23 cellular contexts compared by ENCODE assay signal in genomic region chr2:240139666-240140393, GRCh38. TPM values are rescaled to one million over a fixed set of nuclear protein-coding genes. Genes with fewer than 3 reads are reported as not detected.
DNase-seq lines count a peak whose midpoint lies in the region; ATAC-seq and TF ChIP-seq lines count a peak whose summit lies in the region.
"Had no signal": no experiment of that assay in that cellular context is flagged by ENCODE, and none has a peak within 500 bp of the region (broad histone marks: within the 10 kb centered on the region; RNA-seq: fewer than 3 reads in every experiment).

No MANE protein-coding gene starts in this region.

- TF ChIP-seq CTCF in left lung (IDR thresholded peaks at IDR 0.05), result no peak
- no peak for TF ChIP-seq CTCF in spleen (IDR thresholded peaks at IDR 0.05 in 8 of 11, conservative IDR thresholded peaks at IDR 0.05 in 3 of 11)

- H3K27me3 ChIP-seq in Karpas-422 (ENCODE audit: low read length) (no peaks in the 10 kb centered on the region), left lung (peaks cover 0 to 52% of the 10 kb centered on the region in 2 donors), spleen (replicated peaks in 1 of 7) (peaks cover 0 to 38% (median 0%) of the 10 kb centered on the region in 7 donors)
- H3K27me3 ChIP-seq: colonic mucosa, tibial nerve had no signal

- CTCF ChIA-PET in activated CD4-positive, alpha-beta memory T cell treated with anti-CD3 and anti-CD28 coated beads for 36 hours (lab: Charles Lee), result interaction anchor here (1.0 to 9.5 kb wide), 2 partner anchors 80 to 115 kb away, joined by 3 to 172 read pairs; partner anchors contain the start of gene NDUFA10
- CTCF ChIA-PET in activated CD4-positive, alpha-beta memory T cell treated with anti-CD3 and anti-CD28 coated beads, Interleukin-2, amount 10 ng/mL, durations not matched to agents 7 days and 5 days (lab: Charles Lee), result interaction anchor here (0.6 to 1.6 kb wide), 2 partner anchors 76 to 80 kb away, joined by 3 read pairs; no protein-coding TSS in a partner anchor

- H3K4me1 Mint-ChIP-seq in activated CD4-positive, alpha-beta memory T cell treated with anti-CD3 and anti-CD28 coated beads for 36 hours (ENCODE audit: low read depth), result peaks cover 14% of the 10 kb centered on the region
- H3K4me1 Mint-ChIP-seq in activated CD4-positive, alpha-beta memory T cell treated with anti-CD3 and anti-CD28 coated beads, Interleukin-2, amount 10 ng/mL, durations not matched to agents 7 days and 5 days, result peaks cover 18% of the 10 kb centered on the region

- no peak for ATAC-seq in left lung
- ATAC-seq: activated naive CD4-positive, alpha-beta T cell treated with anti-CD3 and anti-CD28 coated beads, Interleukin-2, amount 50 U/mL, for 72 hours; stimulated activated naive B cell treated with anti-CD40 and anti-IgM and Interleukin-4, amounts not matched to agents 10 μg/mL and 1 μg/mL and 100 μg/mL, for 72 hours had no signal

- 0 out of 2 replicates have a peak overlapping the region, but pooled peaks have one; percentile 20 for H3K9ac ChIP-seq in Karpas-422 (ENCODE audit: low read length)

- no peak overlapping the region for H3K27ac Mint-ChIP-seq in activated CD4-positive, alpha-beta memory T cell treated with anti-CD3 and anti-CD28 coated beads for 36 hours
- H3K27ac Mint-ChIP-seq in activated CD4-positive, alpha-beta memory T cell treated with anti-CD3 and anti-CD28 coated beads, Interleukin-2, amount 10 ng/mL, durations not matched to agents 7 days and 5 days, result no peak overlapping the region
- H3K27ac Mint-ChIP-seq: activated CD4-positive, alpha-beta T cell treated with anti-CD3 and anti-CD28 coated beads, Interleukin-2, amount 10 ng/mL, durations not matched to agents 24 days and 14 days; stimulated activated naive B cell treated with anti-CD40 and anti-IgM and Interleukin-4, amounts not matched to agents 10 μg/mL and 1 μg/mL and 100 μg/mL, for 72 hours had no signal

- H3K36me3 ChIP-seq in Karpas-422 (ENCODE audit: insufficient read depth, low read length), result no peaks in the 10 kb centered on the region
- H3K36me3 ChIP-seq in left lung, result no peaks in the 10 kb centered on the region
- no peaks in the 10 kb centered on the region for H3K36me3 ChIP-seq in spleen
- H3K36me3 ChIP-seq: colonic mucosa, neutrophil, sigmoid colon, tibial nerve had no signal

- H3K4me3 ChIP-seq in Karpas-422 (ENCODE audit: low read length), result no peak overlapping the region
- H3K4me3 ChIP-seq in left lung, result no peak overlapping the region
- H3K4me3 ChIP-seq in spleen, result no peak overlapping the region
- H3K4me3 ChIP-seq: colonic mucosa, sigmoid colon, tibial nerve had no signal

- H3K4me1 ChIP-seq in Karpas-422 (ENCODE audit: low read length) (peaks cover 27% of the 10 kb centered on the region), left lung (peaks cover 6 to 15% of the 10 kb centered on the region in 2 donors), spleen (peaks cover 12 to 30% (median 24%) of the 10 kb centered on the region in 6 donors)

- H3K4me2 ChIP-seq in Karpas-422 (ENCODE audit: low read depth, low read length, poor library complexity, severe bottlenecking), result peak overlapping the region; percentile 32

- TF ChIP-seq POLR2A in spleen (IDR thresholded peaks at IDR 0.05), result no peak

- no peak overlapping the region for H2AFZ ChIP-seq in Karpas-422 (ENCODE audit: low read length)

- H3K9me3 Mint-ChIP-seq in activated CD4-positive, alpha-beta memory T cell treated with anti-CD3 and anti-CD28 coated beads for 36 hours, result no peaks in the 10 kb centered on the region
- H3K9me3 Mint-ChIP-seq in activated CD4-positive, alpha-beta memory T cell treated with anti-CD3 and anti-CD28 coated beads, Interleukin-2, amount 10 ng/mL, durations not matched to agents 7 days and 5 days, result no peaks in the 10 kb centered on the region
- H3K9me3 Mint-ChIP-seq: activated CD4-positive, alpha-beta T cell treated with anti-CD3 and anti-CD28 coated beads, Interleukin-2, amount 10 ng/mL, durations not matched to agents 24 days and 14 days; activated naive CD4-positive, alpha-beta T cell treated with anti-CD3 and anti-CD28 coated beads, Interleukin-2, amount 50 U/mL, for 72 hours; stimulated activated naive B cell treated with anti-CD40 and anti-IgM and Interleukin-4, amounts not matched to agents 10 μg/mL and 1 μg/mL and 100 μg/mL, for 72 hours had no signal

- peaks cover 13% of the 10 kb centered on the region for H3K79me2 ChIP-seq in Karpas-422 (ENCODE audit: low read length)

- intact Hi-C loops in activated CD4-positive, alpha-beta memory T cell treated with anti-CD3 and anti-CD28 coated beads for 36 hours (cut with micrococcal nuclease), result loop anchor here (10.0 kb wide), 1 partner anchor 425 kb away; the partner anchor contains the start of genes DUSP28 and RNPEPL1
- intact Hi-C loops in left lung (cut with DNase I) (loop anchor here in 1 of 2 donors (5.0 kb wide), 1 partner anchor 78 kb away; no protein-coding TSS in a partner anchor), spleen (cut with DNase I; ENCODE audit: low total_unique reads) (loop anchor here (5.0 kb wide), 1 partner anchor 78 kb away; no protein-coding TSS in a partner anchor)

- H3K27me3 Mint-ChIP-seq in activated CD4-positive, alpha-beta memory T cell treated with anti-CD3 and anti-CD28 coated beads for 36 hours, result peaks cover 5% of the 10 kb centered on the region
- no peaks in the 10 kb centered on the region for H3K27me3 Mint-ChIP-seq in activated CD4-positive, alpha-beta memory T cell treated with anti-CD3 and anti-CD28 coated beads, Interleukin-2, amount 10 ng/mL, durations not matched to agents 7 days and 5 days
- H3K27me3 Mint-ChIP-seq: activated CD4-positive, alpha-beta T cell treated with anti-CD3 and anti-CD28 coated beads, Interleukin-2, amount 10 ng/mL, durations not matched to agents 24 days and 14 days had no signal

- no peak overlapping the region for H3K4me3 Mint-ChIP-seq in activated CD4-positive, alpha-beta memory T cell treated with anti-CD3 and anti-CD28 coated beads for 36 hours
- no peak overlapping the region for H3K4me3 Mint-ChIP-seq in activated CD4-positive, alpha-beta memory T cell treated with anti-CD3 and anti-CD28 coated beads, Interleukin-2, amount 10 ng/mL, durations not matched to agents 7 days and 5 days
- H3K4me3 Mint-ChIP-seq: activated CD4-positive, alpha-beta T cell treated with anti-CD3 and anti-CD28 coated beads, Interleukin-2, amount 10 ng/mL, durations not matched to agents 24 days and 14 days; stimulated activated naive B cell treated with anti-CD40 and anti-IgM and Interleukin-4, amounts not matched to agents 10 μg/mL and 1 μg/mL and 100 μg/mL, for 72 hours had no signal

- peak; percentile 1 for DNase-seq in activated CD4-positive, alpha-beta memory T cell treated with anti-CD3 and anti-CD28 coated beads for 36 hours
- DNase-seq in activated CD4-positive, alpha-beta memory T cell treated with anti-CD3 and anti-CD28 coated beads, Interleukin-2, amount 10 ng/mL, durations not matched to agents 7 days and 5 days, result no peak
- DNase-seq in Karpas-422 (peak; percentile 61), left lung (peak; percentile 17 to 53), spleen (peak; percentile 59), Ammon's horn (ENCODE audit: low spot score) (no peak), cerebellum (ENCODE audit: low spot score) (no peak), T-helper 9 cell (no peak)
- DNase-seq: 8988T; activated CD4-positive, alpha-beta T cell treated with anti-CD3 and anti-CD28 coated beads, Interleukin-2, amount 10 ng/mL, durations not matched to agents 24 days and 14 days; colonic mucosa; NCI-H446; RPMI8226; sigmoid colon; stimulated activated naive B cell treated with anti-CD40 and anti-IgM and Interleukin-4, amounts not matched to agents 10 μg/mL and 1 μg/mL and 100 μg/mL, for 72 hours had no signal

- H3K27ac ChIP-seq in Karpas-422 (ENCODE audit: low read length) (no peak overlapping the region), left lung (no peak overlapping the region), spleen (no peak overlapping the region)
- H3K27ac ChIP-seq: colonic mucosa, neutrophil, sigmoid colon, tibial nerve had no signal

- 55 to 76% (median 65%) methylated on average over 12 to 14 of the region's 14 CpGs for whole genome bisulfite sequencing in spleen, 5 donors

- POLR2A ChIA-PET in activated CD4-positive, alpha-beta memory T cell treated with anti-CD3 and anti-CD28 coated beads for 36 hours (lab: Charles Lee), result no interaction called here
- POLR2A ChIA-PET in activated CD4-positive, alpha-beta memory T cell treated with anti-CD3 and anti-CD28 coated beads, Interleukin-2, amount 10 ng/mL, durations not matched to agents 7 days and 5 days (lab: Charles Lee), result no interaction called here

- no peaks in the 10 kb centered on the region for H3K9me2 ChIP-seq in Karpas-422 (replicated peaks; ENCODE audit: insufficient read depth, low read length)

- H3K9me3 ChIP-seq in Karpas-422 (ENCODE audit: low read length), result no peaks in the 10 kb centered on the region
- no peaks in the 10 kb centered on the region for H3K9me3 ChIP-seq in left lung
- H3K9me3 ChIP-seq in spleen, result no peaks in the 10 kb centered on the region
- H3K9me3 ChIP-seq: colonic mucosa, neutrophil, sigmoid colon, tibial nerve had no signal

- H4K20me1 ChIP-seq in Karpas-422 (ENCODE audit: insufficient read depth, low read depth, low read length), result peaks cover 8% of the 10 kb centered on the region

- peaks cover 2% of the 10 kb centered on the region for H3K36me3 Mint-ChIP-seq in activated CD4-positive, alpha-beta memory T cell treated with anti-CD3 and anti-CD28 coated beads for 36 hours
- H3K36me3 Mint-ChIP-seq in activated CD4-positive, alpha-beta memory T cell treated with anti-CD3 and anti-CD28 coated beads, Interleukin-2, amount 10 ng/mL, durations not matched to agents 7 days and 5 days (ENCODE audit: low read depth), result peaks cover 4% of the 10 kb centered on the region

RNA-seq across cellular contexts. Expression of gene OTOS, which starts 0.6 kb away (rescaled TPM):
- not detected for total RNA-seq in activated CD4-positive, alpha-beta memory T cell treated with anti-CD3 and anti-CD28 coated beads for 36 hours
- total RNA-seq in activated CD4-positive, alpha-beta memory T cell treated with anti-CD3 and anti-CD28 coated beads, Interleukin-2, amount 10 ng/mL, durations not matched to agents 7 days and 5 days, result not detected
- total RNA-seq in Karpas-422 (2014; rRNA removed; shearing (Covaris generic); ENCODE audit: low replicate concordance), result not detected in 2 replicates
- not detected for total RNA-seq in left lung
- total RNA-seq in spleen, result not detected
- not detected for polyA plus RNA-seq in spleen
- 1.4 TPM for total RNA-seq in cerebellum
- total RNA-seq: activated CD4-positive, alpha-beta T cell treated with anti-CD3 and anti-CD28 coated beads, Interleukin-2, amount 10 ng/mL, durations not matched to agents 24 days and 14 days; activated naive CD4-positive, alpha-beta T cell treated with anti-CD3 and anti-CD28 coated beads, Interleukin-2, amount 50 U/mL, for 72 hours; colonic mucosa; endothelial cell of umbilical vein; fibroblast of villous mesenchyme; kidney epithelial cell; mononuclear cell; sigmoid colon; tibial nerve had no signal
- polyA plus RNA-seq: BJ, endothelial cell of umbilical vein, sigmoid colon had no signal

RNA-seq across cellular contexts. Expression of gene COPS9, which starts 3.7 kb away (rescaled TPM):
- 10 to 100 TPM; 85.2 to 99.9 TPM for total RNA-seq in activated CD4-positive, alpha-beta memory T cell treated with anti-CD3 and anti-CD28 coated beads for 36 hours
- total RNA-seq in activated CD4-positive, alpha-beta memory T cell treated with anti-CD3 and anti-CD28 coated beads, Interleukin-2, amount 10 ng/mL, durations not matched to agents 7 days and 5 days, result 10 to 100 TPM; 95.5 to 96.2 TPM
- total RNA-seq in Karpas-422 (2014; rRNA removed; shearing (Covaris generic); ENCODE audit: low replicate concordance), result 214 and 375 TPM in 2 replicates
- 100 to 1,000 TPM; 108 to 146 TPM for total RNA-seq in left lung
- 100 to 1,000 TPM in 2 of 7 donors, 10 to 100 TPM in 5; 74.7 to 154 (median 85.7) TPM for total RNA-seq in spleen
- 100 to 1,000 TPM; 273 to 441 (median 321) TPM for polyA plus RNA-seq in spleen
- 61.8 TPM for total RNA-seq in cerebellum

Comparison
In these comparisons a context has a peak if more than half of its experiments do, and no peak if none do; other contexts are left out.
1. DNase-seq: peak in activated CD4-positive, alpha-beta memory T cell treated with anti-CD3 and anti-CD28 coated beads for 36 hours (single experiment), Karpas-422 (single experiment), left lung (2 of 2) and spleen (single experiment); none in activated CD4-positive, alpha-beta memory T cell treated with anti-CD3 and anti-CD28 coated beads, Interleukin-2, amount 10 ng/mL, durations not matched to agents 7 days and 5 days (single experiment), Ammon's horn (single experiment), cerebellum (single experiment) and T-helper 9 cell (single experiment).